8 cellular contexts compared by ENCODE assay signal in genomic region chr19:10219678-10220077, GRCh38. TPM values are rescaled to one million over a fixed set of nuclear protein-coding genes. Genes with fewer than 3 reads are reported as not detected.
A peak's percentile ranks its signal among the peaks of the same experiment; 100 is the strongest.
DNase-seq lines count a peak whose midpoint lies in the region; ATAC-seq and TF ChIP-seq lines count a peak whose summit lies in the region.

No MANE protein-coding gene starts in this region.

- no peak for DNase-seq in DND-41
- DNase-seq in OCI-LY7 (ENCODE audit: low spot score): peak; percentile 84
- DNase-seq in cardiac fibroblast (ENCODE audit: low read depth in 2 of 2): peak in 1 of 2 donors; percentile 52
- peak; percentile 26 for DNase-seq in neural progenitor cell (ENCODE audit: low spot score)
- DNase-seq in NCI-H1048 (lab: John Stamatoyannopoulos, UW): no peak
- DNase-seq in middle frontal gyrus (ENCODE audit: extremely low spot score, low spot score): no peak

- H3F3A ChIP-seq in neural progenitor cell (ENCODE audit: low read depth): no peaks in the 10 kb centered on the region

- H3K27me3 ChIP-seq in DND-41 (ENCODE audit: insufficient read depth, low read length, poor library complexity): no peaks in the 10 kb centered on the region
- H3K27me3 ChIP-seq in neural progenitor cell: no peaks in the 10 kb centered on the region

- H3K27me3 Mint-ChIP-seq in neural progenitor cell (ENCODE audit: insufficient read depth, low read depth): peaks cover 3% of the 10 kb centered on the region

- H3K79me2 ChIP-seq in DND-41 (ENCODE audit: insufficient read depth, low read length) (no peaks in the 10 kb centered on the region), OCI-LY7 (ENCODE audit: insufficient read depth, low read depth, low read length) (peaks cover 52% of the 10 kb centered on the region), neural progenitor cell (ENCODE audit: low read depth) (no peaks in the 10 kb centered on the region)

- no peaks in the 10 kb centered on the region for H3K9me2 ChIP-seq in OCI-LY7 (ENCODE audit: insufficient read depth, low read length)

- H3K36me3 ChIP-seq in DND-41 (ENCODE audit: insufficient read depth, low read length) (no peaks in the 10 kb centered on the region), OCI-LY7 (ENCODE audit: insufficient read depth, low read length) (peaks cover 74% of the 10 kb centered on the region), neural progenitor cell (no peaks in the 10 kb centered on the region)

- no peaks in the 10 kb centered on the region for H3K9me3 Mint-ChIP-seq in neural progenitor cell

- TF ChIP-seq CTCF in DND-41 (IDR thresholded peaks at IDR 0.05; ENCODE audit: borderline replicate concordance, extremely low read depth, low read length, poor library complexity, severe bottlenecking): peak; percentile 28
- TF ChIP-seq CTCF in OCI-LY7 (conservative IDR thresholded peaks at IDR 0.05; ENCODE audit: low read length): peak; percentile 83
- TF ChIP-seq CTCF in cardiac fibroblast (IDR thresholded peaks at IDR 0.05; ENCODE audit: low read depth, low read length): peak; percentile 53
- TF ChIP-seq CTCF in neural progenitor cell (IDR thresholded peaks at IDR 0.05): peak; percentile 42

- H3K27ac ChIP-seq in DND-41 (ENCODE audit: low read length) (no peak overlapping the region), OCI-LY7 (ENCODE audit: low read depth, low read length, poor library complexity, severe bottlenecking) (peak overlapping the region; percentile 93), neural progenitor cell (no peak overlapping the region)

- H4K20me1 ChIP-seq in DND-41 (ENCODE audit: insufficient read depth, low read length): no peaks in the 10 kb centered on the region; the same call in 1 of the 2 replicates
- H4K20me1 ChIP-seq in OCI-LY7 (ENCODE audit: insufficient read depth, low read length): no peaks in the 10 kb centered on the region
- H4K20me1 ChIP-seq in neural progenitor cell (ENCODE audit: low read depth): no peaks in the 10 kb centered on the region

- H3K9me3 ChIP-seq in DND-41 (ENCODE audit: insufficient read depth, low read length, severe bottlenecking) (no peaks in the 10 kb centered on the region), OCI-LY7 (ENCODE audit: low read length) (no peaks in the 10 kb centered on the region), neural progenitor cell (ENCODE audit: low read depth) (no peaks in the 10 kb centered on the region)

- no peak overlapping the region for H3K4me3 Mint-ChIP-seq in neural progenitor cell

- H3K4me2 ChIP-seq in DND-41 (ENCODE audit: insufficient read depth, low read length): no peak overlapping the region
- peak overlapping the region; percentile 77 for H3K4me2 ChIP-seq in OCI-LY7 (ENCODE audit: low read length)
- H3K4me2 ChIP-seq in neural progenitor cell: no peak overlapping the region

- no TSS peak for BruUV-seq in OCI-LY7 (replicated peaks; lab: Mats Ljungman, UMichigan)

- ATAC-seq in DND-41 (ENCODE audit: insufficient read depth, low read depth): no peak
- ATAC-seq in GM21381 (IDR thresholded peaks at IDR 0.05; ENCODE audit: unreplicated experiment): peak; percentile 72
- ATAC-seq in HG03196 (IDR thresholded peaks at IDR 0.05; ENCODE audit: unreplicated experiment): no peak

- POLR2A ChIA-PET in OCI-LY7 (lab: Charles Lee): interaction anchor here (1.1 to 1.5 kb wide), 5 partner anchors 9 to 23 kb away, joined by 4 to 8 read pairs (median 5); no protein-coding TSS in a partner anchor

- H3K4me3 ChIP-seq in DND-41 (ENCODE audit: low read depth in 1 of 2, low read length in 2 of 2) (no peak overlapping the region), OCI-LY7 (ENCODE audit: low read depth, low read length, poor library complexity, severe bottlenecking) (peak overlapping the region; percentile 54), cardiac fibroblast (replicated peaks in 1 of 2; ENCODE audit: low read depth in 2 of 2, low read length in 2 of 2) (no peak overlapping the region), neural progenitor cell (no peak overlapping the region)

- H2AFZ ChIP-seq in DND-41 (ENCODE audit: low read depth, low read length) (no peak overlapping the region), OCI-LY7 (ENCODE audit: low read length) (no peak overlapping the region), neural progenitor cell (replicated peaks) (no peak overlapping the region)

- H3K4me1 ChIP-seq in DND-41 (ENCODE audit: insufficient read depth, low read length): no peaks in the 10 kb centered on the region
- peaks cover 63% of the 10 kb centered on the region for H3K4me1 ChIP-seq in OCI-LY7 (ENCODE audit: insufficient read depth, low read length, poor library complexity, severe bottlenecking)
- no peaks in the 10 kb centered on the region for H3K4me1 ChIP-seq in neural progenitor cell

- H3K27ac Mint-ChIP-seq in neural progenitor cell: no peak overlapping the region

- intact Hi-C loops in OCI-LY7 (cut with micrococcal nuclease; ENCODE audit: unreplicated experiment): loop anchor here (5.0 kb wide), 1 partner anchor 33 kb away; the partner anchor contains the start of gene MRPL4

- H3K36me3 Mint-ChIP-seq in neural progenitor cell: peaks cover 7% of the 10 kb centered on the region

- H3K4me1 Mint-ChIP-seq in neural progenitor cell: no peaks in the 10 kb centered on the region

- H3K9ac ChIP-seq in DND-41 (ENCODE audit: low read depth, low read length) (no peak overlapping the region), neural progenitor cell (no peak overlapping the region)

- CTCF ChIA-PET in OCI-LY7 (lab: Charles Lee; ENCODE audit: unreplicated experiment): interaction anchor here (0.6 to 0.9 kb wide), 4 partner anchors 21 to 174 kb away, joined by 3 to 7 read pairs (median 4); no protein-coding TSS in a partner anchor

RNA-seq across cellular contexts. Expression of gene S1PR2, which starts 11.5 kb away (rescaled TPM):
- 27.0 and 27.8 TPM in 2 replicates for total RNA-seq in OCI-LY7 (2014; rRNA removed; shearing (Covaris generic))
- total RNA-seq in OCI-LY7 (2022) (51.6 and 64.5 TPM in 2 replicates), neural progenitor cell (ENCODE audit: low replicate concordance) (8.5 and 18.8 TPM in 2 replicates)

RNA-seq across cellular contexts. Expression of gene DNMT1, which starts 24.9 kb away (rescaled TPM):
- total RNA-seq in OCI-LY7 (2014; rRNA removed; shearing (Covaris generic)): 329 and 365 TPM in 2 replicates
- total RNA-seq in OCI-LY7 (2022) (680 and 699 TPM in 2 replicates), neural progenitor cell (ENCODE audit: low replicate concordance) (203 and 204 TPM in 2 replicates)

RNA-seq across cellular contexts. Expression of gene MRPL4, which starts 32.3 kb away (rescaled TPM):
- total RNA-seq in OCI-LY7 (2014; rRNA removed; shearing (Covaris generic)): 134 and 148 TPM in 2 replicates
- total RNA-seq in OCI-LY7 (2022): 132 and 155 TPM in 2 replicates
- 22.5 and 57.4 TPM in 2 replicates for total RNA-seq in neural progenitor cell (ENCODE audit: low replicate concordance)

RNA-seq across cellular contexts. Expression of gene ICAM1, which starts 51.2 kb away (rescaled TPM):
- 12.0 and 15.8 TPM in 2 replicates for total RNA-seq in OCI-LY7 (2014; rRNA removed; shearing (Covaris generic))
- 13.4 and 13.5 TPM in 2 replicates for total RNA-seq in OCI-LY7 (2022)
- total RNA-seq in neural progenitor cell (ENCODE audit: low replicate concordance): 0.40 and 0.80 TPM in 2 replicates

Comparison
In these comparisons a context has a peak if more than half of its experiments do, and no peak if none do; other contexts are left out.
1. DNase-seq: peak in OCI-LY7 (single experiment) and neural progenitor cell (single experiment); none in DND-41 (single experiment), NCI-H1048 (single experiment) and middle frontal gyrus (single experiment).
2. CTCF ChIP-seq: peak in every context shown above with its lines; median percentile 83 in OCI-LY7; 53 in cardiac fibroblast; 42 in neural progenitor cell; 28 in DND-41.